In the genomic region with DNA sequence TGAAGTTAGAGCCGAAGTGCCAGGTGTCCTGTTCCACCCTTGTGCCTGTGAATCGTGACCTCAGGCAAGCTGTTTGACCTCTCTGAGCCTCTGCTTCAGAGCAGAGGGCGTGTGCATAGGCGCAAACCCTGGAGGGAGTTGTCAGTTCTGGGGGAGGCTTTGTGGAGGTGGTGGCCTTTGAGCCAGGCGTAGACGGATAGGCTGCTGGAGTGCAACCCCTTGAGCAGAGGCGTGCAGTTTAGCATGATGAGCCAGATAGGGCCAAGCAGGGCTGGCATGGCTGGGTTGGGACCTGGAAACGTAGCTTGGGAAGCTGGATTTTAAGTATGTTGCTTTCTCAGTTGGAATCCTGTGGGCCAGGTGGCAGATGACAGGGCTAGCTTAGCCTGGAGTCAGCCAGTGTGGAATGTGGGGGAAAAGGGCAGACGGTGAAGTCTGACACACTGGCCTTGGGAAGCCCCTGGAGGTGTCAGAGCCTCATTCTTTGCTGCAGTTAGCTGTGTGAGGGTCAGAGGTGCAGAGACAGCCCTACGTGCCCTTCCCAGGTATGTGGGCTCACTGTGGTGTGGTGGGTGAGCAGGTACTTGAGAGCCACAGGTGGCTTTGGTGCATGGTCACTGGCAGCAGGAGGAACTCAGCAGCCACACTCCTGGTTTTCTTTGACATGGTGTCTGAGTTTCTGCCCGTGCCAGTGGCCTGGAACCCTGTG, we compare ENCODE assay signal across 8 cellular contexts.
A peak's percentile ranks its signal among the peaks of the same experiment; 100 is the strongest.
DNase-seq lines count a peak whose midpoint lies in the region; TF ChIP-seq lines count a peak whose summit lies in the region.

No MANE protein-coding gene starts in this region.

- H2AFZ ChIP-seq in trophoblast cell (ENCODE audit: insufficient read depth, low read length, poor library complexity) = no peak overlapping the region

- H3K4me1 ChIP-seq in BLaER1 treated with 17β-estradiol and CSF1 and Interleukin-3, amounts not matched to agents 10 nM and 100 nM = peaks cover 43 to 93% (median 81%) of the 10 kb centered on the region in 10 experiments
- peaks cover 0 to 84% (median 7%) of the 10 kb centered on the region in 4 donors for H3K4me1 ChIP-seq in Peyer's patch
- H3K4me1 ChIP-seq in trophoblast cell (ENCODE audit: control insufficient read depth in 1 of 2, insufficient read depth in 2 of 2, low read length in 2 of 2) = peaks cover 40 to 41% of the 10 kb centered on the region in 2 experiments

- H3K36me3 ChIP-seq in BLaER1 treated with 17β-estradiol and CSF1 and Interleukin-3, amounts not matched to agents 10 nM and 100 nM = no peaks in the 10 kb centered on the region
- H3K36me3 ChIP-seq in Peyer's patch = no peaks in the 10 kb centered on the region
- no peaks in the 10 kb centered on the region for H3K36me3 ChIP-seq in trophoblast cell (ENCODE audit: control insufficient read depth in 1 of 2, insufficient read depth in 2 of 2, low read length in 2 of 2)

- TF ChIP-seq POLR2A in Peyer's patch (IDR thresholded peaks at IDR 0.05) = no peak

- H4K20me1 ChIP-seq in BLaER1 treated with 17β-estradiol and CSF1 and Interleukin-3, amounts not matched to agents 10 nM and 100 nM = peaks cover 0 to 76% (median 34%) of the 10 kb centered on the region in 11 experiments; a peak in 16 of 22 replicates

- no peak overlapping the region for H3K14ac ChIP-seq in trophoblast cell (ENCODE audit: low read length)

- WGBS in trophoblast cell (ENCODE audit: extremely low coverage, insufficient coverage, insufficient read length) = no CpG with 5 or more reads among the region's 11 CpGs

- no peak overlapping the region for H2AK5ac ChIP-seq in trophoblast cell (ENCODE audit: low read length)

- H3K4me3 ChIP-seq in BLaER1 treated with 17β-estradiol and CSF1 and Interleukin-3, amounts not matched to agents 10 nM and 100 nM = no peak overlapping the region
- peak overlapping the region in 2 of 4 donors; percentile 59 to 65 for H3K4me3 ChIP-seq in Peyer's patch
- peak overlapping the region; percentile 66 to 76 for H3K4me3 ChIP-seq in foreskin fibroblast (ENCODE audit: low read depth in 1 of 2, low read length in 2 of 2)
- H3K4me3 ChIP-seq in trophoblast cell (ENCODE audit: low read depth, low read length) = no peak overlapping the region

- no peak overlapping the region for H3K23ac ChIP-seq in trophoblast cell (ENCODE audit: low read length)

- no peak overlapping the region for H3K4ac ChIP-seq in trophoblast cell (ENCODE audit: low read depth, low read length)

- H3K4me2 ChIP-seq in BLaER1 treated with 17β-estradiol and CSF1 and Interleukin-3, amounts not matched to agents 10 nM and 100 nM = peak overlapping the region; percentile 48 to 82 (median 63); a peak in 21 of 22 replicates
- H3K4me2 ChIP-seq in trophoblast cell (ENCODE audit: low read length) = peak overlapping the region; percentile 32

- no peak for DNase-seq in Peyer's patch
- DNase-seq in foreskin fibroblast = peak in 1 of 2 donors; percentile 45
- peak; percentile 89 to 90 for DNase-seq in trophoblast cell
- DNase-seq in GDM1 (lab: John Stamatoyannopoulos, UW) = no peak
- no peak for DNase-seq in activated naive CD4-positive, alpha-beta T cell (lab: John Stamatoyannopoulos, UW)
- DNase-seq in NCI-H1694 (lab: John Stamatoyannopoulos, UW) = no peak
- no peak for DNase-seq in NCI-H69 (lab: John Stamatoyannopoulos, UW)

- peak overlapping the region; percentile 40 for H3K18ac ChIP-seq in trophoblast cell (ENCODE audit: low read length)

- no peak overlapping the region for H4K8ac ChIP-seq in trophoblast cell (ENCODE audit: low read depth, low read length)

- no peaks in the 10 kb centered on the region for H3K9me3 ChIP-seq in BLaER1 treated with 17β-estradiol and CSF1 and Interleukin-3, amounts not matched to agents 10 nM and 100 nM (replicated peaks in 1 of 11)
- H3K9me3 ChIP-seq in Peyer's patch (no peaks in the 10 kb centered on the region), trophoblast cell (ENCODE audit: insufficient read depth, low read depth, low read length) (no peaks in the 10 kb centered on the region)

- peaks cover 13% of the 10 kb centered on the region for H3K79me1 ChIP-seq in trophoblast cell (ENCODE audit: low read length)

- H3K27me3 ChIP-seq in BLaER1 treated with 17β-estradiol and CSF1 and Interleukin-3, amounts not matched to agents 10 nM and 100 nM = no peaks in the 10 kb centered on the region
- no peaks in the 10 kb centered on the region for H3K27me3 ChIP-seq in Peyer's patch
- no peaks in the 10 kb centered on the region for H3K27me3 ChIP-seq in trophoblast cell (ENCODE audit: insufficient read depth, low read length)

- H2BK12ac ChIP-seq in trophoblast cell (ENCODE audit: low read length) = no peak overlapping the region

- no peaks in the 10 kb centered on the region for H3K79me2 ChIP-seq in trophoblast cell (ENCODE audit: control insufficient read depth, insufficient read depth, low read length, poor library complexity)

- H2BK5ac ChIP-seq in trophoblast cell (ENCODE audit: low read depth, low read length, poor library complexity) = no peak overlapping the region

- H2BK120ac ChIP-seq in trophoblast cell (ENCODE audit: insufficient read depth, low read length, poor library complexity) = no peak overlapping the region

- H3K9ac ChIP-seq in BLaER1 treated with 17β-estradiol and CSF1 and Interleukin-3, amounts not matched to agents 10 nM and 100 nM = peak overlapping the region in 6 of 11 experiments; percentile 6 to 34 (median 20); a peak in 6 of 22 replicates
- no peak overlapping the region for H3K9ac ChIP-seq in trophoblast cell (ENCODE audit: low read length)

- H4K91ac ChIP-seq in trophoblast cell (ENCODE audit: low read depth, low read length) = no peak overlapping the region

- no peak overlapping the region for H4K12ac ChIP-seq in trophoblast cell (ENCODE audit: low read depth, low read length)

- no peak for TF ChIP-seq CTCF in Peyer's patch (IDR thresholded peaks at IDR 0.05)
- no peak for TF ChIP-seq CTCF in foreskin fibroblast (IDR thresholded peaks at IDR 0.05; ENCODE audit: low read depth, low read length)

- peak overlapping the region in 3 of 11 experiments; percentile 6 to 41 (median 8); a peak in 4 of 22 replicates for H3K27ac ChIP-seq in BLaER1 treated with 17β-estradiol and CSF1 and Interleukin-3, amounts not matched to agents 10 nM and 100 nM
- peak overlapping the region; percentile 5 to 93 (median 85) for H3K27ac ChIP-seq in Peyer's patch
- peak overlapping the region; percentile 32 for H3K27ac ChIP-seq in trophoblast cell (ENCODE audit: low read depth, low read length)

Comparison
In these comparisons a context has a peak if more than half of its experiments do, and no peak if none do; other contexts are left out.
1. H3K4me3 ChIP-seq: peak in foreskin fibroblast (2 of 2); none in BLaER1 treated with 17β-estradiol and CSF1 and Interleukin-3, amounts not matched to agents 10 nM and 100 nM (0 of 10) and trophoblast cell (single experiment).
2. DNase-seq: peak in trophoblast cell (2 of 2); none in Peyer's patch (0 of 3), GDM1 (single experiment), activated naive CD4-positive, alpha-beta T cell (0 of 4), NCI-H1694 (single experiment) and NCI-H69 (single experiment).